ENCODE assay signal across 9 cellular contexts in the genomic region with DNA sequence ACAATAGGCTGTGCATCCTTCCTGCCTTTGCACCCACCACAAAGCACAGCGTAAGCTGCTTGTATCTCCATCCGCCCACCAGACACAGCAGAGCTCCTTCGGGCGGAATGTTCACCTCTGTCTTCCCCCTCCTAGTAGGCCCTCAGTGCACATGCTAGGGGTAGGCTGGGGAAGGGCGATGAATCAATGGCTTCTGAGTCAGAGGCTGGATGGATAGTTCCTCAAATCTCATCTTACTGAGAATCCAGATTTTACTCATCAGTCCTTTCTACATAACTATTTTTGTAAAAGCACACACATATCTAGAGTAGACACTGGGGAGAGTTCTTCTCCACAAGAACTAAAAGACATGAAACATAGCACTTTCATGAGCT.
DNase-seq lines count a peak whose midpoint lies in the region; ATAC-seq and TF ChIP-seq lines count a peak whose summit lies in the region.
"Had no signal": no experiment of that assay in that cellular context is flagged by ENCODE, and none has a peak within 500 bp of the region (broad histone marks: within the 10 kb centered on the region; RNA-seq: fewer than 3 reads in every experiment).

No MANE protein-coding gene starts in this region.

- CTCF ChIA-PET in activated CD4-positive, alpha-beta T cell treated with anti-CD3 and anti-CD28 coated beads, Interleukin-2, amount 10 ng/mL, durations not matched to agents 7 days and 5 days (lab: Charles Lee): interaction anchor here (1.0 to 2.8 kb wide), 5 partner anchors 9 to 238 kb away, joined by 4 to 11 read pairs (median 5); no protein-coding TSS in a partner anchor

- ATAC-seq in HG02970 (IDR thresholded peaks at IDR 0.05; ENCODE audit: low FRiP score, unreplicated experiment): peak; percentile 85
- ATAC-seq in gastrocnemius medialis: no peak
- no peak for ATAC-seq in effector memory CD8-positive, alpha-beta T cell (replicated peaks)

- H3K27ac ChIP-seq in gastrocnemius medialis: peak overlapping the region; percentile 84 to 90 (median 87)
- H3K27ac ChIP-seq: BLaER1 had no signal

- TF ChIP-seq POLR2A in gastrocnemius medialis (IDR thresholded peaks at IDR 0.05): no peak

- intact Hi-C loops in activated T-helper 1 cell treated with anti-CD3 and anti-CD28 coated beads, Interleukin-12 subunit alpha, Interleukin-12 subunit beta, Interleukin-2, Interleukin-4 antibody, amounts not matched to agents 30 ng/mL and 10 ng/mL and 1 ng/mL, durations not matched to agents 14 hours and 24 hours and 36 hours (cut with micrococcal nuclease): loop anchor here (1.0 to 5.0 kb wide), 6 partner anchors 8 to 410 kb away; partner anchors contain the start of genes DR1 and FNBP1L
- intact Hi-C loops in gastrocnemius medialis (cut with DNase I; ENCODE audit: low total_unique reads): loop anchor here (5.0 kb wide), 2 partner anchors 40 to 160 kb away; partner anchors contain the start of gene FNBP1L

- H3K9me3 Mint-ChIP-seq in activated CD4-positive, alpha-beta T cell treated with anti-CD3 and anti-CD28 coated beads, Interleukin-2, amount 10 ng/mL, durations not matched to agents 7 days and 5 days: no peaks in the 10 kb centered on the region
- H3K9me3 Mint-ChIP-seq in activated T-helper 1 cell treated with anti-CD3 and anti-CD28 coated beads, Interleukin-12 subunit alpha, Interleukin-12 subunit beta, Interleukin-2, Interleukin-4 antibody, amounts not matched to agents 30 ng/mL and 10 ng/mL and 1 ng/mL, durations not matched to agents 14 hours and 24 hours and 36 hours: no peaks in the 10 kb centered on the region
- no peaks in the 10 kb centered on the region for H3K9me3 Mint-ChIP-seq in effector memory CD8-positive, alpha-beta T cell

- no peak overlapping the region for H3K4me3 ChIP-seq in gastrocnemius medialis
- H3K4me3 ChIP-seq: BLaER1 had no signal

- H3K27me3 Mint-ChIP-seq in activated CD4-positive, alpha-beta T cell treated with anti-CD3 and anti-CD28 coated beads, Interleukin-2, amount 10 ng/mL, durations not matched to agents 7 days and 5 days: peaks cover 5% of the 10 kb centered on the region
- H3K27me3 Mint-ChIP-seq in activated T-helper 1 cell treated with anti-CD3 and anti-CD28 coated beads, Interleukin-12 subunit alpha, Interleukin-12 subunit beta, Interleukin-2, Interleukin-4 antibody, amounts not matched to agents 30 ng/mL and 10 ng/mL and 1 ng/mL, durations not matched to agents 14 hours and 24 hours and 36 hours (ENCODE audit: insufficient read depth): peaks cover 37% of the 10 kb centered on the region
- peaks cover 19 to 46% of the 10 kb centered on the region in 2 donors for H3K27me3 Mint-ChIP-seq in effector memory CD8-positive, alpha-beta T cell

- H3K9me3 ChIP-seq in gastrocnemius medialis: no peaks in the 10 kb centered on the region

- H3K4me1 Mint-ChIP-seq in activated CD4-positive, alpha-beta T cell treated with anti-CD3 and anti-CD28 coated beads, Interleukin-2, amount 10 ng/mL, durations not matched to agents 7 days and 5 days: peaks cover 17% of the 10 kb centered on the region
- peaks cover 25% of the 10 kb centered on the region for H3K4me1 Mint-ChIP-seq in activated T-helper 1 cell treated with anti-CD3 and anti-CD28 coated beads, Interleukin-12 subunit alpha, Interleukin-12 subunit beta, Interleukin-2, Interleukin-4 antibody, amounts not matched to agents 30 ng/mL and 10 ng/mL and 1 ng/mL, durations not matched to agents 14 hours and 24 hours and 36 hours (ENCODE audit: low read depth)
- H3K4me1 Mint-ChIP-seq in effector memory CD8-positive, alpha-beta T cell (ENCODE audit: low read depth in 2 of 2): peaks cover 0 to 4% of the 10 kb centered on the region in 2 donors

- no peak for TF ChIP-seq CTCF in gastrocnemius medialis (IDR thresholded peaks at IDR 0.05 in 4 of 5, conservative IDR thresholded peaks at IDR 0.05 in 1 of 5)

- H3K36me3 ChIP-seq in gastrocnemius medialis: no peaks in the 10 kb centered on the region

- no peaks in the 10 kb centered on the region for H3K36me3 Mint-ChIP-seq in activated CD4-positive, alpha-beta T cell treated with anti-CD3 and anti-CD28 coated beads, Interleukin-2, amount 10 ng/mL, durations not matched to agents 7 days and 5 days (ENCODE audit: low read depth)
- no peaks in the 10 kb centered on the region for H3K36me3 Mint-ChIP-seq in activated T-helper 1 cell treated with anti-CD3 and anti-CD28 coated beads, Interleukin-12 subunit alpha, Interleukin-12 subunit beta, Interleukin-2, Interleukin-4 antibody, amounts not matched to agents 30 ng/mL and 10 ng/mL and 1 ng/mL, durations not matched to agents 14 hours and 24 hours and 36 hours (ENCODE audit: low read depth)
- peaks cover 3% of the 10 kb centered on the region for H3K36me3 Mint-ChIP-seq in effector memory CD8-positive, alpha-beta T cell (ENCODE audit: insufficient read depth)

- no peak overlapping the region for H3K27ac Mint-ChIP-seq in activated CD4-positive, alpha-beta T cell treated with anti-CD3 and anti-CD28 coated beads, Interleukin-2, amount 10 ng/mL, durations not matched to agents 7 days and 5 days
- H3K27ac Mint-ChIP-seq in activated T-helper 1 cell treated with anti-CD3 and anti-CD28 coated beads, Interleukin-12 subunit alpha, Interleukin-12 subunit beta, Interleukin-2, Interleukin-4 antibody, amounts not matched to agents 30 ng/mL and 10 ng/mL and 1 ng/mL, durations not matched to agents 14 hours and 24 hours and 36 hours: no peak overlapping the region
- H3K27ac Mint-ChIP-seq in effector memory CD8-positive, alpha-beta T cell: no peak overlapping the region

- POLR2A ChIA-PET in activated CD4-positive, alpha-beta T cell treated with anti-CD3 and anti-CD28 coated beads, Interleukin-2, amount 10 ng/mL, durations not matched to agents 7 days and 5 days (lab: Charles Lee): no interaction called here

- H3K4me1 ChIP-seq in gastrocnemius medialis: peaks cover 84 to 98% of the 10 kb centered on the region in 2 donors

- DNase-seq in activated CD4-positive, alpha-beta T cell treated with anti-CD3 and anti-CD28 coated beads for 48 hours: peak; percentile 80
- no peak for DNase-seq in activated CD4-positive, alpha-beta T cell treated with anti-CD3 and anti-CD28 coated beads, Interleukin-2, amount 10 ng/mL, durations not matched to agents 7 days and 5 days
- no peak for DNase-seq in activated T-helper 1 cell treated with anti-CD3 and anti-CD28 coated beads, Interleukin-12 subunit alpha, Interleukin-12 subunit beta, Interleukin-2, Interleukin-4 antibody, amounts not matched to agents 30 ng/mL and 10 ng/mL and 1 ng/mL, durations not matched to agents 14 hours and 24 hours and 36 hours (ENCODE audit: low spot score)
- DNase-seq in gastrocnemius medialis: no peak
- no peak for DNase-seq in iPS-NIHi7 (ENCODE audit: extremely low spot score)
- no peak for DNase-seq in effector memory CD8-positive, alpha-beta T cell
- DNase-seq in NCI-H2081 treated with DMSO at 0.1 percent for 48 hours (lab: John Stamatoyannopoulos, UW): no peak

- in situ Hi-C loops in gastrocnemius medialis (cut with MboI; ENCODE audit: low sequenced_read_pairs in 4 of 4): no loop called here

- H3K4me3 Mint-ChIP-seq in activated CD4-positive, alpha-beta T cell treated with anti-CD3 and anti-CD28 coated beads, Interleukin-2, amount 10 ng/mL, durations not matched to agents 7 days and 5 days: no peak overlapping the region
- peak overlapping the region; percentile 32 for H3K4me3 Mint-ChIP-seq in activated T-helper 1 cell treated with anti-CD3 and anti-CD28 coated beads, Interleukin-12 subunit alpha, Interleukin-12 subunit beta, Interleukin-2, Interleukin-4 antibody, amounts not matched to agents 30 ng/mL and 10 ng/mL and 1 ng/mL, durations not matched to agents 14 hours and 24 hours and 36 hours
- H3K4me3 Mint-ChIP-seq in effector memory CD8-positive, alpha-beta T cell: no peak overlapping the region

- H3K27me3 ChIP-seq in gastrocnemius medialis: no peaks in the 10 kb centered on the region
- H3K27me3 ChIP-seq: BLaER1 had no signal
